In the genomic region with DNA sequence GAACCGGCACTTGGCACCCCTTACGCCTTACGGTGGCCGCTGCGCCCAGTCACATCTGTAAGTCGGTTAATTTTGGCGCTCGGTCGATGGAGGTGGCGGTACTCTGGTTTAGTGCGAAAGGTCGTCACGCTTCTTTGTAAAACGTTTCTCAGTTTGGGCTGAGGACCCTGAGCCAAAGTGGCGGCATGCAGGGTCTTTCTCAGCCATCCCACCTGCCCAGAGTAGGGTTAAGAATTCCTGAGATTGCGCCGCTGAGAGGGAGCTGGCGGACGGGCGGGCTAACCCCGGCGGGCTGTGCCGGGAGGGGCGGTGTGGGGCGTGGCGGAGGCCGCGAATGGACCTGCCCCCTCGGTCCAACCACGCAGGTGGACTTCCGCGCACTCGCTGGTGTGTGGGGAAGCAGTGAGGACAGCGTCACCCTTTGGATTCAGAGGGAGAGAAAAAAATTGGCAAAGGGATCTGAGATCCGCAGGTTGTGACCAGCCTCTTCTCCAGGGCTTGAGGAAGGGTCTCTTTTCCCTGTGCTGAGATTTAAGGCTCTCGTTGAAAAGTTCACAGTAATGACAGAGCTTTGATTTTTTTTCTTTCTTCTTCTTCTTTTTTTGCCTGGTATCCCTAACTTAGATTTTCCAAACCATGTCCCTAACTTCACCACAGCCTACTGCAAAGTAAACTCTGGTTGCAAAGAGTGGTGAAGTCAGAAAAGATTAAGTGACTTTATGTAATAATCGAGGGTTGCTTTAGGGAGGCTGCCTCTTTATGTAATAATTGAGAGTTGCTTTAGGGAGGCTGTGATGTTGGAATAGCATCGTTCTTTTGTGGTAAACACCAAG, we compare ENCODE assay signal across 7 cellular contexts. TPM values are rescaled to one million over a fixed set of nuclear protein-coding genes. Genes with fewer than 3 reads are reported as not detected.
A peak's percentile ranks its signal among the peaks of the same experiment; 100 is the strongest.
DNase-seq lines count a peak whose midpoint lies in the region; ATAC-seq and TF ChIP-seq lines count a peak whose summit lies in the region.

No MANE protein-coding gene starts in this region.

- H3K27me3 ChIP-seq in ascending aorta = no peaks in the 10 kb centered on the region

- TF ChIP-seq POLR2A in GM15510 (IDR thresholded peaks at IDR 0.05; ENCODE audit: borderline replicate concordance, extremely low read depth, insufficient read length) = peak; percentile 67

- H3K4me1 ChIP-seq in ascending aorta = peaks cover 0 to 12% of the 10 kb centered on the region in 2 donors

- H3K4me3 ChIP-seq in ascending aorta = peak overlapping the region; percentile 95 to 98

- ATAC-seq in HG02642 (IDR thresholded peaks at IDR 0.05; ENCODE audit: poor library complexity, unreplicated experiment) = peak; percentile 71

- intact Hi-C loops in ascending aorta (cut with DNase I) = loop anchor here (1.0 to 2.0 kb wide), 3 partner anchors 166 to 330 kb away; partner anchors contain the start of genes SEC23A and TRAPPC6B

- H3K36me3 ChIP-seq in ascending aorta = no peaks in the 10 kb centered on the region

- peak overlapping the region; percentile 93 to 95 for H3K27ac ChIP-seq in ascending aorta

- peak; percentile 78 for DNase-seq in NCI-H1048 (lab: John Stamatoyannopoulos, UW)
- DNase-seq in SKM-1 (lab: John Stamatoyannopoulos, UW; ENCODE audit: unreplicated experiment) = peak; percentile 70
- DNase-seq in ascending aorta (ENCODE audit: low spot score in 2 of 2) = peak; percentile 63 to 95
- DNase-seq in hepatic stellate cell (ENCODE audit: low spot score) = peak; percentile 67
- peak; percentile 82 for DNase-seq in putamen (ENCODE audit: low spot score)

- peak; percentile 18 to 48 (median 18) for TF ChIP-seq CTCF in ascending aorta (IDR thresholded peaks at IDR 0.05)

- no peaks in the 10 kb centered on the region for H3K9me3 ChIP-seq in ascending aorta

RNA-seq across cellular contexts. Expression of gene FBXO33, which starts 0.6 kb away (rescaled TPM):
- 14.5 TPM for total RNA-seq in ascending aorta

Comparison
In these comparisons a context has a peak if more than half of its experiments do, and no peak if none do; other contexts are left out.
1. Peak in every context shown above with its lines: DNase-seq, ATAC-seq, H3K4me3 ChIP-seq and H3K27ac ChIP-seq.